Comparison of ENCODE assay signal across 3 cellular contexts in genomic region chr19:6976197-6976596, GRCh38.
TF ChIP-seq lines count a peak whose summit lies in the region.

No MANE protein-coding gene starts in this region.

TF ChIP-seq in HepG2, 621 proteins besides CTCF, POLR2A, EP300 and RAD21 (continues in another document):
- no peak for TF ChIP-seq MLX (CRISPR knock-in tag; IDR thresholded peaks at IDR 0.05)
- TF ChIP-seq ZNF563 (CRISPR knock-in tag; IDR thresholded peaks at IDR 0.05): no peak
- TF ChIP-seq ZBTB40 (IDR thresholded peaks at IDR 0.05): peak; percentile 79
- peak; percentile 99 for TF ChIP-seq ZBTB40 (CRISPR knock-in tag; IDR thresholded peaks at IDR 0.05)
- 0 out of 2 replicates have a peak, but pooled peaks have one; percentile 39 for TF ChIP-seq SOX5 (CRISPR knock-in tag; IDR thresholded peaks at IDR 0.05; ENCODE audit: borderline replicate concordance)
- TF ChIP-seq ZNF235 (CRISPR knock-in tag; IDR thresholded peaks at IDR 0.05; ENCODE audit: borderline replicate concordance): no peak
- TF ChIP-seq RELA (CRISPR knock-in tag; IDR thresholded peaks at IDR 0.05): no peak

TF ChIP-seq in GM12878, 131 proteins besides CTCF, POLR2A, EP300 and RAD21:
- peak; percentile 42; the same call in 1 of the 2 replicates for TF ChIP-seq ZBTB40 (IDR thresholded peaks at IDR 0.05; ENCODE audit: borderline replicate concordance)
- TF ChIP-seq SP1 (IDR thresholded peaks at IDR 0.05; ENCODE audit: low read depth, low read length): no peak
- no peak for TF ChIP-seq TBL1XR1 (IDR thresholded peaks at IDR 0.05; ENCODE audit: low read depth, low read length)
TF ChIP-seq in GM12878: peak in this region for 1.

TF ChIP-seq in K562, 482 proteins besides CTCF, POLR2A, EP300 and RAD21:
- TF ChIP-seq ZBTB40 (IDR thresholded peaks at IDR 0.05): peak; percentile 79
- no peak for TF ChIP-seq ZBTB40 (CRISPR knock-in tag; IDR thresholded peaks at IDR 0.05)
- no peak for TF ChIP-seq HSF4 (CRISPR knock-in tag; IDR thresholded peaks at IDR 0.05; ENCODE audit: borderline replicate concordance)
